8 cellular contexts compared by ENCODE assay signal in genomic region chr12:120292411-120292660, GRCh38. TPM values are rescaled to one million over a fixed set of nuclear protein-coding genes. Genes with fewer than 3 reads are reported as not detected.
DNase-seq lines count a peak whose midpoint lies in the region; ATAC-seq, FAIRE-seq and TF ChIP-seq lines count a peak whose summit lies in the region.

No MANE protein-coding gene starts in this region.

- no peaks in the 10 kb centered on the region for H3K9me3 Mint-ChIP-seq in activated naive CD4-positive, alpha-beta T cell treated with anti-CD3 and anti-CD28 coated beads, Interleukin-2, amount 50 U/mL, for 72 hours
- no peaks in the 10 kb centered on the region for H3K9me3 Mint-ChIP-seq in activated naive CD4-positive, alpha-beta T cell treated with anti-CD3 and anti-CD28 coated beads for 36 hours

- no peaks in the 10 kb centered on the region for H3K27me3 Mint-ChIP-seq in activated naive CD4-positive, alpha-beta T cell treated with anti-CD3 and anti-CD28 coated beads for 36 hours (ENCODE audit: low read depth)

- peaks cover 6% of the 10 kb centered on the region for H3K4me1 Mint-ChIP-seq in activated naive CD4-positive, alpha-beta T cell treated with anti-CD3 and anti-CD28 coated beads for 36 hours (ENCODE audit: low read depth)

- DNase-seq in activated naive CD4-positive, alpha-beta T cell treated with anti-CD3 and anti-CD28 coated beads, Interleukin-2, amount 50 U/mL, for 72 hours (ENCODE audit: low spot score in 2 of 2) = no peak
- DNase-seq in activated naive CD4-positive, alpha-beta T cell treated with anti-CD3 and anti-CD28 coated beads for 36 hours = no peak
- DNase-seq in smooth muscle cell of the brain vasculature (ENCODE audit: low read depth, low spot score) (peak; percentile 12), GM20000 (ENCODE audit: low spot score) (no peak), RCC 7860 (ENCODE audit: low spot score) (no peak)

- H3K27ac ChIP-seq in OCI-LY1 (ENCODE audit: low read depth, low read length, poor library complexity, severe bottlenecking) (peak overlapping the region; percentile 96), gastroesophageal sphincter (peak overlapping the region; percentile 88 to 94 (median 94))

- peaks cover 7% of the 10 kb centered on the region; the same call in 1 of the 2 replicates for H3F3A ChIP-seq in OCI-LY1 (ENCODE audit: insufficient read depth, low read length)

- 0 to 2% methylated on average over 15 of the region's 17 CpGs for WGBS in gastroesophageal sphincter (ENCODE audit: low coverage in 1 of 2), 2 donors

- H3K9me3 ChIP-seq in OCI-LY1 (ENCODE audit: low read length) = no peaks in the 10 kb centered on the region
- H3K9me3 ChIP-seq in gastroesophageal sphincter = no peaks in the 10 kb centered on the region

- TF ChIP-seq EP300 in gastroesophageal sphincter (IDR thresholded peaks at IDR 0.05) = no peak

- H3K79me2 ChIP-seq in OCI-LY1 (ENCODE audit: insufficient read depth, low read length) = no peaks in the 10 kb centered on the region

- intact Hi-C loops in activated naive CD4-positive, alpha-beta T cell treated with anti-CD3 and anti-CD28 coated beads for 36 hours (cut with micrococcal nuclease) = loop anchor here (1.0 to 5.0 kb wide), 4 partner anchors 40 to 394 kb away; partner anchors contain the start of genes BICDL1 and RAB35

- no peak overlapping the region for H3K27ac Mint-ChIP-seq in activated naive CD4-positive, alpha-beta T cell treated with anti-CD3 and anti-CD28 coated beads, Interleukin-2, amount 50 U/mL, for 72 hours
- H3K27ac Mint-ChIP-seq in activated naive CD4-positive, alpha-beta T cell treated with anti-CD3 and anti-CD28 coated beads for 36 hours = no peak overlapping the region

- FAIRE-seq in RCC 7860 (lab: Jason Lieb, UNC) = no peak

- TF ChIP-seq CTCF in OCI-LY1 (IDR thresholded peaks at IDR 0.05; ENCODE audit: low read length) (no peak), gastroesophageal sphincter (IDR thresholded peaks at IDR 0.05) (no peak), GM20000 (IDR thresholded peaks at IDR 0.05; ENCODE audit: extremely low read depth, missing control alignments) (no peak)

- no peak overlapping the region for H2AFZ ChIP-seq in OCI-LY1 (ENCODE audit: low read length)

- no peaks in the 10 kb centered on the region for H3K36me3 Mint-ChIP-seq in activated naive CD4-positive, alpha-beta T cell treated with anti-CD3 and anti-CD28 coated beads, Interleukin-2, amount 50 U/mL, for 72 hours
- no peaks in the 10 kb centered on the region for H3K36me3 Mint-ChIP-seq in activated naive CD4-positive, alpha-beta T cell treated with anti-CD3 and anti-CD28 coated beads for 36 hours (ENCODE audit: low read depth)

- peak overlapping the region; percentile 78 for H3K4me2 ChIP-seq in OCI-LY1 (ENCODE audit: low read length)

- peak overlapping the region; percentile 66 for H3K9ac ChIP-seq in OCI-LY1 (ENCODE audit: low read length)

- peaks cover 22% of the 10 kb centered on the region for H3K4me1 ChIP-seq in OCI-LY1 (ENCODE audit: insufficient read depth, low read length, severe bottlenecking)
- peaks cover 0 to 25% (median 3%) of the 10 kb centered on the region in 3 donors for H3K4me1 ChIP-seq in gastroesophageal sphincter

- H3K27me3 ChIP-seq in OCI-LY1 (ENCODE audit: insufficient read depth, low read length) (no peaks in the 10 kb centered on the region), gastroesophageal sphincter (no peaks in the 10 kb centered on the region)

- H4K20me1 ChIP-seq in OCI-LY1 (ENCODE audit: insufficient read depth, low read length) = no peaks in the 10 kb centered on the region

- CTCF ChIA-PET in activated naive CD4-positive, alpha-beta T cell treated with anti-CD3 and anti-CD28 coated beads for 36 hours (lab: Charles Lee) = interaction anchor here (0.6 to 4.8 kb wide), 4 partner anchors 25 to 746 kb away, joined by 3 to 48 read pairs (median 3); no protein-coding TSS in a partner anchor

- no peak for TF ChIP-seq POLR2A in gastroesophageal sphincter (IDR thresholded peaks at IDR 0.05)

- peak; percentile 0 to 13 for ATAC-seq in activated naive CD4-positive, alpha-beta T cell treated with anti-CD3 and anti-CD28 coated beads, Interleukin-2, amount 50 U/mL, for 72 hours
- ATAC-seq in gastroesophageal sphincter = peak; percentile 0
- no peak for ATAC-seq in GM19395 (IDR thresholded peaks at IDR 0.05; ENCODE audit: unreplicated experiment)

- H3K4me3 ChIP-seq in OCI-LY1 (ENCODE audit: low read depth, low read length, poor library complexity, severe bottlenecking) = peak overlapping the region; percentile 57
- peak overlapping the region; percentile 43 to 60 for H3K4me3 ChIP-seq in gastroesophageal sphincter

- H3K4me3 Mint-ChIP-seq in activated naive CD4-positive, alpha-beta T cell treated with anti-CD3 and anti-CD28 coated beads for 36 hours = no peak overlapping the region

- H3K9me2 ChIP-seq in OCI-LY1 (ENCODE audit: low read depth, low read length) = no peaks in the 10 kb centered on the region

- H3K36me3 ChIP-seq in OCI-LY1 (ENCODE audit: insufficient read depth, low read length) (no peaks in the 10 kb centered on the region), gastroesophageal sphincter (no peaks in the 10 kb centered on the region)

RNA-seq across cellular contexts. Expression of gene RNU4-2, which starts 0.6 kb away (rescaled TPM):
- 1,000 to 10,000 TPM; 2,655 to 3,867 TPM for total RNA-seq in activated naive CD4-positive, alpha-beta T cell treated with anti-CD3 and anti-CD28 coated beads, Interleukin-2, amount 50 U/mL, for 72 hours
- 1,000 to 10,000 TPM; 1,318 to 2,532 TPM for total RNA-seq in activated naive CD4-positive, alpha-beta T cell treated with anti-CD3 and anti-CD28 coated beads for 36 hours
- total RNA-seq in gastroesophageal sphincter = under 1 TPM in 3 of 4 donors, not detected in 1; under 0.01 TPM

RNA-seq across cellular contexts. Expression of gene RNU4-1, which starts 0.7 kb away (rescaled TPM):
- 1,000 to 10,000 TPM; 1,753 to 2,211 TPM for total RNA-seq in activated naive CD4-positive, alpha-beta T cell treated with anti-CD3 and anti-CD28 coated beads, Interleukin-2, amount 50 U/mL, for 72 hours
- 1,000 to 10,000 TPM in 1 of 2 experiments, 100 to 1,000 TPM in 1; 685 to 1,294 TPM for total RNA-seq in activated naive CD4-positive, alpha-beta T cell treated with anti-CD3 and anti-CD28 coated beads for 36 hours
- total RNA-seq in gastroesophageal sphincter = under 1 TPM in 1 of 4 donors, not detected in 3; under 0.01 TPM

RNA-seq across cellular contexts. Expression of gene SIRT4, which starts 9.8 kb away (rescaled TPM):
- 1 to 10 TPM; 3.3 TPM for total RNA-seq in activated naive CD4-positive, alpha-beta T cell treated with anti-CD3 and anti-CD28 coated beads, Interleukin-2, amount 50 U/mL, for 72 hours
- 1 to 10 TPM; 2.0 to 3.7 TPM for total RNA-seq in activated naive CD4-positive, alpha-beta T cell treated with anti-CD3 and anti-CD28 coated beads for 36 hours
- total RNA-seq in gastroesophageal sphincter = 1 to 10 TPM in 3 of 4 donors, under 1 TPM in 1; 0.67 to 3.9 (median 3.7) TPM

RNA-seq across cellular contexts. Expression of gene PXN, which starts 26.8 kb away (rescaled TPM):
- 10 to 100 TPM; 49.8 to 66.8 TPM for total RNA-seq in activated naive CD4-positive, alpha-beta T cell treated with anti-CD3 and anti-CD28 coated beads, Interleukin-2, amount 50 U/mL, for 72 hours
- total RNA-seq in activated naive CD4-positive, alpha-beta T cell treated with anti-CD3 and anti-CD28 coated beads for 36 hours = 100 to 1,000 TPM; 109 to 112 TPM
- total RNA-seq in gastroesophageal sphincter = 10 to 100 TPM; 43.2 to 80.4 (median 59.4) TPM

RNA-seq across cellular contexts. Expression of gene PLA2G1B, which starts 35.2 kb away (rescaled TPM):
- total RNA-seq in activated naive CD4-positive, alpha-beta T cell treated with anti-CD3 and anti-CD28 coated beads, Interleukin-2, amount 50 U/mL, for 72 hours = not detected
- not detected for total RNA-seq in activated naive CD4-positive, alpha-beta T cell treated with anti-CD3 and anti-CD28 coated beads for 36 hours
- total RNA-seq in gastroesophageal sphincter = not detected

Comparison
In these comparisons a context has a peak if more than half of its experiments do, and no peak if none do; other contexts are left out.
1. RNA of gene RNU4-2, which starts 0.6 kb away (total RNA-seq): 2,655 to 3,867 TPM in activated naive CD4-positive, alpha-beta T cell treated with anti-CD3 and anti-CD28 coated beads, Interleukin-2, amount 50 U/mL, for 72 hours and 1,318 to 2,532 TPM in activated naive CD4-positive, alpha-beta T cell treated with anti-CD3 and anti-CD28 coated beads for 36 hours; under 0.01 TPM in gastroesophageal sphincter; every median in the first group is over 1,000 times any median in the second.
2. RNA of gene RNU4-1, which starts 0.7 kb away (total RNA-seq): 1,753 to 2,211 TPM in activated naive CD4-positive, alpha-beta T cell treated with anti-CD3 and anti-CD28 coated beads, Interleukin-2, amount 50 U/mL, for 72 hours and 685 to 1,294 TPM in activated naive CD4-positive, alpha-beta T cell treated with anti-CD3 and anti-CD28 coated beads for 36 hours; under 0.01 TPM in gastroesophageal sphincter; every median in the first group is over 100 times any median in the second.